14 cellular contexts compared by ENCODE assay signal in genomic region chr5:60727032-60727431, GRCh38. TPM values are rescaled to one million over a fixed set of nuclear protein-coding genes. Genes with fewer than 3 reads are reported as not detected.
"Had no signal": no experiment of that assay in that cellular context is flagged by ENCODE, and none has a peak within 500 bp of the region (broad histone marks: within the 10 kb centered on the region; RNA-seq: fewer than 3 reads in every experiment).

No MANE protein-coding gene starts in this region.

- H3K4me1 ChIP-seq: adrenal gland, left lung, spleen, thyroid gland had no signal

- DNase-seq: activated CD4-positive, alpha-beta T cell treated with anti-CD3 and anti-CD28 coated beads, Interleukin-2, amount 50 U/mL, for 4 hours; activated gamma-delta T cell; adrenal gland; head of caudate nucleus; left lung; retina; spleen; stimulated activated CD4-positive, alpha-beta T cell treated with anti-CD3 and anti-CD28 coated beads, Interleukin-4, amount 100 ng/mL, for 4 hours; thyroid gland had no signal

- H3K36me3 ChIP-seq: adrenal gland, left lung, spleen, thyroid gland had no signal

- H3K27ac ChIP-seq: adrenal gland, epithelial cell of prostate, left lung, spleen, thyroid gland had no signal

- FAIRE-seq: keratinocyte, TTC549 had no signal

- H3K4me3 ChIP-seq: adrenal gland, left lung, spleen, thyroid gland had no signal

- ATAC-seq: left lung; stimulated activated memory B cell treated with anti-CD40 and anti-IgM and Interleukin-4, amounts not matched to agents 10 μg/mL and 1 μg/mL and 100 μg/mL, for 72 hours had no signal

- H3K27me3 ChIP-seq: adrenal gland, left lung, thyroid gland had no signal

- H3K9me3 ChIP-seq: adrenal gland, left lung, spleen, thyroid gland had no signal

RNA-seq across cellular contexts. Expression of gene DEPDC1B, which starts 27.1 kb away (rescaled TPM):
- total RNA-seq: cardiac septum had no signal
